Comparison of ENCODE assay signal across 29 cellular contexts in genomic region chr21:42663860-42664535, GRCh38. TPM values are rescaled to one million over a fixed set of nuclear protein-coding genes. Genes with fewer than 3 reads are reported as not detected.
DNase-seq lines count a peak whose midpoint lies in the region; ATAC-seq and TF ChIP-seq lines count a peak whose summit lies in the region.
"Had no signal": no experiment of that assay in that cellular context is flagged by ENCODE, and none has a peak within 500 bp of the region (broad histone marks: within the 10 kb centered on the region; RNA-seq: fewer than 3 reads in every experiment).

No MANE protein-coding gene starts in this region.

- H3K9me3 ChIP-seq in tibial nerve (no peaks in the 10 kb centered on the region), thyroid gland (no peaks in the 10 kb centered on the region)
- H3K9me3 ChIP-seq: gastrocnemius medialis, left lung, SJSA1 had no signal

- H3K36me3 ChIP-seq in tibial nerve (no peaks in the 10 kb centered on the region), thyroid gland (no peaks in the 10 kb centered on the region)
- H3K36me3 ChIP-seq: gastrocnemius medialis, left lung, SJSA1 had no signal

- H3K4me1 Mint-ChIP-seq in activated naive CD8-positive, alpha-beta T cell (ENCODE audit: low read depth) = no peaks in the 10 kb centered on the region
- H3K4me1 Mint-ChIP-seq in activated naive CD8-positive, alpha-beta T cell treated with anti-CD3 and anti-CD28 coated beads, Interleukin-2, amount 50 U/mL, for 24 hours = peaks cover 5% of the 10 kb centered on the region
- H3K4me1 Mint-ChIP-seq: activated naive CD4-positive, alpha-beta T cell treated with anti-CD3 and anti-CD28 coated beads, Interleukin-2, amount 10 ng/mL, durations not matched to agents 7 days and 5 days; immature natural killer cell had no signal

- no peak for DNase-seq in activated naive CD8-positive, alpha-beta T cell treated with anti-CD3 and anti-CD28 coated beads, Interleukin-2, amount 50 U/mL, for 24 hours
- DNase-seq in kidney tubule cell (ENCODE audit: low spot score) (peak; percentile 55), tibial nerve (ENCODE audit: low spot score in 2 of 2) (no peak), thyroid gland (no peak), NCI-H2081 (lab: John Stamatoyannopoulos, UW) (no peak)
- DNase-seq: activated CD4-positive, alpha-beta memory T cell treated with anti-CD3 and anti-CD28 coated beads for 36 hours; activated CD8-positive, alpha-beta memory T cell treated with anti-CD3 and anti-CD28 coated beads, Interleukin-2, amount 50 U/mL, for 48 hours; activated naive CD4-positive, alpha-beta T cell treated with anti-CD3 and anti-CD28 coated beads, Interleukin-2, amount 10 ng/mL, durations not matched to agents 7 days and 5 days; aorta; CD4-positive, alpha-beta memory T cell; central memory CD4-positive, alpha-beta T cell; DMS 273 treated with DMSO at 0.1 percent for 48 hours; EL; gastrocnemius medialis; immature natural killer cell; Kasumi-1; MV-4-11; naive B cell; NCI-H146; NCI-H524 treated with DMSO at 0.1 percent for 48 hours; occipital lobe; T-helper 1 cell had no signal

- H3K4me3 ChIP-seq in tibial nerve = no peak overlapping the region
- H3K4me3 ChIP-seq in thyroid gland (replicated peaks in 1 of 3) = no peak overlapping the region
- H3K4me3 ChIP-seq: gastrocnemius medialis, left lung, SJSA1 had no signal

- no peaks in the 10 kb centered on the region for H3K36me3 Mint-ChIP-seq in activated naive CD8-positive, alpha-beta T cell
- no peaks in the 10 kb centered on the region for H3K36me3 Mint-ChIP-seq in activated naive CD8-positive, alpha-beta T cell treated with anti-CD3 and anti-CD28 coated beads, Interleukin-2, amount 50 U/mL, for 24 hours (ENCODE audit: low read depth)
- H3K36me3 Mint-ChIP-seq: activated CD4-positive, alpha-beta memory T cell treated with anti-CD3 and anti-CD28 coated beads for 36 hours; activated naive CD4-positive, alpha-beta T cell treated with anti-CD3 and anti-CD28 coated beads, Interleukin-2, amount 10 ng/mL, durations not matched to agents 7 days and 5 days; CD4-positive, alpha-beta memory T cell; immature natural killer cell; naive B cell had no signal

- H3K4me1 ChIP-seq in tibial nerve = peaks cover 0 to 71% (median 27%) of the 10 kb centered on the region in 4 donors
- peaks cover 0 to 8% of the 10 kb centered on the region in 2 donors for H3K4me1 ChIP-seq in thyroid gland
- H3K4me1 ChIP-seq: gastrocnemius medialis, left lung had no signal

- H3K27me3 ChIP-seq in tibial nerve (no peaks in the 10 kb centered on the region), thyroid gland (no peaks in the 10 kb centered on the region)
- H3K27me3 ChIP-seq: left lung, SJSA1 had no signal

- WGBS in tibial nerve, 2 donors = 59 to 92% methylated on average over 13 to 15 of the region's 15 CpGs
- WGBS in thyroid gland, 2 donors = 87 to 93% methylated on average over 5 to 15 of the region's 15 CpGs

- H3K27ac ChIP-seq in VCaP = peak overlapping the region; percentile 100
- peak overlapping the region; percentile 20 to 90 (median 80) for H3K27ac ChIP-seq in tibial nerve
- H3K27ac ChIP-seq in thyroid gland = no peak overlapping the region
- H3K27ac ChIP-seq: gastrocnemius medialis, left lung, SJSA1 had no signal

- no peak overlapping the region for H3K4me3 Mint-ChIP-seq in activated naive CD8-positive, alpha-beta T cell
- no peak overlapping the region for H3K4me3 Mint-ChIP-seq in activated naive CD8-positive, alpha-beta T cell treated with anti-CD3 and anti-CD28 coated beads, Interleukin-2, amount 50 U/mL, for 24 hours
- H3K4me3 Mint-ChIP-seq: activated CD4-positive, alpha-beta memory T cell treated with anti-CD3 and anti-CD28 coated beads for 36 hours; activated naive CD4-positive, alpha-beta T cell treated with anti-CD3 and anti-CD28 coated beads, Interleukin-2, amount 10 ng/mL, durations not matched to agents 7 days and 5 days; CD4-positive, alpha-beta memory T cell; immature natural killer cell; naive B cell had no signal

- no peak for TF ChIP-seq EP300 in tibial nerve (IDR thresholded peaks at IDR 0.05)

- H3K27me3 Mint-ChIP-seq in activated naive CD8-positive, alpha-beta T cell = no peaks in the 10 kb centered on the region
- H3K27me3 Mint-ChIP-seq in activated naive CD8-positive, alpha-beta T cell treated with anti-CD3 and anti-CD28 coated beads, Interleukin-2, amount 50 U/mL, for 24 hours = no peaks in the 10 kb centered on the region
- H3K27me3 Mint-ChIP-seq: activated CD4-positive, alpha-beta memory T cell treated with anti-CD3 and anti-CD28 coated beads for 36 hours; CD4-positive, alpha-beta memory T cell had no signal

- TF ChIP-seq CTCF in VCaP (conservative IDR thresholded peaks at IDR 0.05) = no peak
- no peak for TF ChIP-seq CTCF in tibial nerve (IDR thresholded peaks at IDR 0.05)
- TF ChIP-seq CTCF in thyroid gland (IDR thresholded peaks at IDR 0.05) = no peak

- intact Hi-C loops in thyroid gland (cut with DNase I) = no loop called here

- TF ChIP-seq POLR2A in tibial nerve (IDR thresholded peaks at IDR 0.05) (no peak), thyroid gland (IDR thresholded peaks at IDR 0.05) (no peak)

- no peaks in the 10 kb centered on the region for H3K9me3 Mint-ChIP-seq in activated naive CD8-positive, alpha-beta T cell (ENCODE audit: low read depth)
- H3K9me3 Mint-ChIP-seq in activated naive CD8-positive, alpha-beta T cell treated with anti-CD3 and anti-CD28 coated beads, Interleukin-2, amount 50 U/mL, for 24 hours = no peaks in the 10 kb centered on the region
- H3K9me3 Mint-ChIP-seq: activated CD4-positive, alpha-beta memory T cell treated with anti-CD3 and anti-CD28 coated beads for 36 hours; activated naive CD4-positive, alpha-beta T cell treated with anti-CD3 and anti-CD28 coated beads, Interleukin-2, amount 10 ng/mL, durations not matched to agents 7 days and 5 days; CD4-positive, alpha-beta memory T cell; immature natural killer cell; naive B cell had no signal

- H3K27ac Mint-ChIP-seq in activated naive CD8-positive, alpha-beta T cell = peak overlapping the region; percentile 46
- no peak overlapping the region for H3K27ac Mint-ChIP-seq in activated naive CD8-positive, alpha-beta T cell treated with anti-CD3 and anti-CD28 coated beads, Interleukin-2, amount 50 U/mL, for 24 hours
- H3K27ac Mint-ChIP-seq: activated CD4-positive, alpha-beta memory T cell treated with anti-CD3 and anti-CD28 coated beads for 36 hours; activated naive CD4-positive, alpha-beta T cell treated with anti-CD3 and anti-CD28 coated beads, Interleukin-2, amount 10 ng/mL, durations not matched to agents 7 days and 5 days; immature natural killer cell had no signal

- no peak for ATAC-seq in activated naive CD8-positive, alpha-beta T cell treated with anti-CD3 and anti-CD28 coated beads, Interleukin-2, amount 50 U/mL, for 24 hours
- ATAC-seq in HG03565 (IDR thresholded peaks at IDR 0.05; ENCODE audit: unreplicated experiment) = no peak
- ATAC-seq: activated CD4-positive, CD25-positive, alpha-beta regulatory T cell treated with anti-CD3 and anti-CD28 coated beads, Interleukin-2, amount 50 U/mL, for 24 hours; gastrocnemius medialis; HepG2; left lung had no signal

RNA-seq across cellular contexts. Expression of gene PDE9A, which starts 10.6 kb away (rescaled TPM):
- total RNA-seq in tibial nerve (10 to 100 TPM; 26.7 to 30.6 (median 28.7) TPM), thyroid gland (10 to 100 TPM in 2 of 4 donors, 1 to 10 TPM in 2; 6.9 to 13.0 (median 11.1) TPM)

Comparison
In these comparisons a context has a peak if more than half of its experiments do, and no peak if none do; other contexts are left out.
1. H3K27ac ChIP-seq: peak in VCaP (single experiment) and tibial nerve (4 of 4); none in thyroid gland (0 of 3).